25 cellular contexts compared by ENCODE assay signal in genomic region chr2:235619544-235619943, GRCh38.
A peak's percentile ranks its signal among the peaks of the same experiment; 100 is the strongest.
DNase-seq lines count a peak whose midpoint lies in the region; ATAC-seq and TF ChIP-seq lines count a peak whose summit lies in the region.
"Had no signal": no experiment of that assay in that cellular context is flagged by ENCODE, and none has a peak within 500 bp of the region (broad histone marks: within the 10 kb centered on the region; RNA-seq: fewer than 3 reads in every experiment).

No MANE protein-coding gene starts in this region.

- H3K9me3 Mint-ChIP-seq in chondrocyte (ENCODE audit: low read depth), result no peaks in the 10 kb centered on the region
- H3K9me3 Mint-ChIP-seq: CD8-positive, alpha-beta memory T cell had no signal

- no peak for TF ChIP-seq CTCF in chondrocyte (IDR thresholded peaks at IDR 0.05)
- TF ChIP-seq CTCF in hepatocyte (IDR thresholded peaks at IDR 0.05; ENCODE audit: poor library complexity), result no peak

- H3K9me3 ChIP-seq in right cardiac atrium (ENCODE audit: control insufficient read depth, low read length) (no peaks in the 10 kb centered on the region), hepatocyte (ENCODE audit: low read depth) (no peaks in the 10 kb centered on the region)
- H3K9me3 ChIP-seq: MG63 had no signal

- H3K4me3 Mint-ChIP-seq in chondrocyte (ENCODE audit: unreplicated experiment), result no peak overlapping the region
- H3K4me3 Mint-ChIP-seq: CD8-positive, alpha-beta memory T cell had no signal

- DNase-seq in right cardiac atrium, result peak in 2 of 3 donors; percentile 23 to 71
- no peak for DNase-seq in Right ventricle myocardium inferior (ENCODE audit: missing footprints)
- DNase-seq in chondrocyte (ENCODE audit: low spot score), result no peak
- peak; percentile 70 for DNase-seq in posterior vena cava (ENCODE audit: low spot score)
- DNase-seq in activated T-cell treated with anti-CD3 and anti-CD28 coated beads for 4 hours, result no peak
- DNase-seq in hepatocyte (ENCODE audit: low spot score), result no peak
- DNase-seq in ureter (ENCODE audit: low spot score), result no peak
- DNase-seq: AML-193; CD8-positive, alpha-beta memory T cell; DMS 273 treated with DMSO at 0.1 percent for 48 hours; DMS79; GF-D8; GOT3; HCEC 1CT; IMR-90; KG1; MG63; NCI-H1105 treated with DMSO at 0.1 percent for 48 hours; NCI-H146; NCI-H446; NCI-H524 treated with DMSO at 0.1 percent for 48 hours; NCI-H774; RPMI8226; SHP77 had no signal

- 78% methylated on average over 6 of the region's 6 CpGs for WGBS in right cardiac atrium
- 95% methylated on average over 6 of the region's 6 CpGs for WGBS in hepatocyte (ENCODE audit: low lambda C conversion rate, missing lambda C conversion rate)

- no peaks in the 10 kb centered on the region for H3K9me2 ChIP-seq in hepatocyte (replicated peaks; ENCODE audit: insufficient read depth)

- no peak overlapping the region for H3K4me3 ChIP-seq in right cardiac atrium (ENCODE audit: low read length)
- H3K4me3 ChIP-seq in hepatocyte, result no peak overlapping the region
- H3K4me3 ChIP-seq: MG63 had no signal

- H3K27ac Mint-ChIP-seq in chondrocyte (ENCODE audit: unreplicated experiment), result peak overlapping the region; percentile 7

- H3K27ac ChIP-seq in right cardiac atrium (ENCODE audit: low read length) (no peak overlapping the region), hepatocyte (no peak overlapping the region)
- H3K27ac ChIP-seq: C4-2B had no signal

- H3K36me3 ChIP-seq in hepatocyte (replicated peaks; ENCODE audit: insufficient read depth, low read depth), result no peaks in the 10 kb centered on the region
- H3K36me3 ChIP-seq: MG63 had no signal

- peaks cover 45% of the 10 kb centered on the region for H3K79me2 ChIP-seq in hepatocyte

- no peaks in the 10 kb centered on the region for H3K36me3 Mint-ChIP-seq in chondrocyte (ENCODE audit: low read depth)
- H3K36me3 Mint-ChIP-seq: CD8-positive, alpha-beta memory T cell had no signal

- H3K27me3 ChIP-seq in right cardiac atrium (ENCODE audit: control insufficient read depth, insufficient read depth) (no peaks in the 10 kb centered on the region), hepatocyte (no peaks in the 10 kb centered on the region)
- H3K27me3 ChIP-seq: MG63 had no signal

- ATAC-seq in right cardiac atrium (no peak), Right ventricle myocardium inferior (no peak)

- H3K4me1 Mint-ChIP-seq in chondrocyte (ENCODE audit: low read depth), result peaks cover 72% of the 10 kb centered on the region

- no peaks in the 10 kb centered on the region for H3K27me3 Mint-ChIP-seq in chondrocyte (ENCODE audit: low read depth)

- peaks cover 5% of the 10 kb centered on the region for H4K20me1 ChIP-seq in hepatocyte (ENCODE audit: insufficient read depth, poor library complexity, severe bottlenecking)

- no peak overlapping the region for H2AFZ ChIP-seq in hepatocyte

- intact Hi-C loops in right cardiac atrium (cut with DNase I), result no loop called here
- intact Hi-C loops in Right ventricle myocardium inferior (cut with DNase I), result no loop called here
- intact Hi-C loops in posterior vena cava (cut with DNase I), result no loop called here

- peaks cover 2% of the 10 kb centered on the region for H3K4me1 ChIP-seq in right cardiac atrium (ENCODE audit: control insufficient read depth, insufficient read depth, low read length)
- H3K4me1 ChIP-seq in hepatocyte (ENCODE audit: insufficient read depth), result no peaks in the 10 kb centered on the region

- H3K4me2 ChIP-seq in hepatocyte, result no peak overlapping the region

Comparison
In these comparisons a context has a peak if more than half of its experiments do, and no peak if none do; other contexts are left out.
1. DNase-seq: peak in right cardiac atrium (2 of 3) and posterior vena cava (single experiment); none in Right ventricle myocardium inferior (single experiment), chondrocyte (single experiment), activated T-cell treated with anti-CD3 and anti-CD28 coated beads for 4 hours (single experiment), hepatocyte (single experiment) and ureter (single experiment).